In genomic region chr6:45560421-45560820, GRCh38 we compare ENCODE assay signal across 22 cellular contexts.
"Had no signal": no experiment of that assay in that cellular context is flagged by ENCODE, and none has a peak within 500 bp of the region (broad histone marks: within the 10 kb centered on the region; RNA-seq: fewer than 3 reads in every experiment).

No MANE protein-coding gene starts in this region.

- H3K4me3 ChIP-seq: adrenal gland, SJCRH30, SK-N-MC had no signal

- H3K36me3 ChIP-seq: adrenal gland had no signal

- H3K9me3 Mint-ChIP-seq: activated naive CD8-positive, alpha-beta T cell treated with anti-CD3 and anti-CD28 coated beads, Interleukin-2, amount 10 ng/mL, durations not matched to agents 7 days and 5 days; brain had no signal

- H3K4me1 ChIP-seq: adrenal gland, SJCRH30 had no signal

- H3K27ac Mint-ChIP-seq: activated naive CD4-positive, alpha-beta T cell treated with anti-CD3 and anti-CD28 coated beads, Interleukin-2, amount 10 ng/mL, durations not matched to agents 7 days and 5 days; activated naive CD8-positive, alpha-beta T cell treated with anti-CD3 and anti-CD28 coated beads, Interleukin-2, amount 10 ng/mL, durations not matched to agents 7 days and 5 days; brain had no signal

- H3K4me3 Mint-ChIP-seq: activated naive CD4-positive, alpha-beta T cell treated with anti-CD3 and anti-CD28 coated beads, Interleukin-2, amount 10 ng/mL, durations not matched to agents 7 days and 5 days; activated naive CD8-positive, alpha-beta T cell treated with anti-CD3 and anti-CD28 coated beads, Interleukin-2, amount 10 ng/mL, durations not matched to agents 7 days and 5 days; brain had no signal

- H3K9me3 ChIP-seq: adrenal gland, SJCRH30 had no signal

- ATAC-seq: Panc1 had no signal

- H3K36me3 Mint-ChIP-seq: activated naive CD8-positive, alpha-beta T cell treated with anti-CD3 and anti-CD28 coated beads, Interleukin-2, amount 10 ng/mL, durations not matched to agents 7 days and 5 days; brain had no signal

- H3K27me3 Mint-ChIP-seq: activated naive CD8-positive, alpha-beta T cell treated with anti-CD3 and anti-CD28 coated beads, Interleukin-2, amount 10 ng/mL, durations not matched to agents 7 days and 5 days had no signal

- DNase-seq: activated CD4-positive, alpha-beta T cell treated with anti-CD3 and anti-CD28 coated beads, Interleukin-2, amount 50 U/mL, for 1 hour; activated CD8-positive, alpha-beta memory T cell treated with anti-CD3 and anti-CD28 coated beads, Interleukin-2, amount 50 U/mL, for 4 hours; activated gamma-delta T cell; activated naive CD4-positive, alpha-beta T cell treated with anti-CD3 and anti-CD28 coated beads, Interleukin-2, amount 10 ng/mL, durations not matched to agents 7 days and 5 days; activated naive CD8-positive, alpha-beta T cell treated with anti-CD3 and anti-CD28 coated beads, Interleukin-2, amount 10 ng/mL, durations not matched to agents 7 days and 5 days; activated T-cell treated with anti-CD3 and anti-CD28 coated beads for 4 hours; adrenal gland; caudate nucleus; MM.1S; MV-4-11; NCI-H1092; NCI-H1436 treated with DMSO at 0.1 percent for 48 hours; NCI-H1694 treated with DMSO at 0.1 percent for 48 hours; NCI-H2029; NCI-H345; NCI-H524 treated with DMSO at 0.1 percent for 48 hours; SHP77; SJCRH30; T1000 had no signal

- H3K27me3 ChIP-seq: adrenal gland, SJCRH30 had no signal

- H3K27ac ChIP-seq: adrenal gland, SJCRH30, SK-N-MC had no signal
